Comparison of ENCODE assay signal across 21 cellular contexts in genomic region chr1:102640872-102641271, GRCh38.
DNase-seq lines count a peak whose midpoint lies in the region; ATAC-seq and TF ChIP-seq lines count a peak whose summit lies in the region.
"Had no signal": no experiment of that assay in that cellular context is flagged by ENCODE, and none has a peak within 500 bp of the region (broad histone marks: within the 10 kb centered on the region; RNA-seq: fewer than 3 reads in every experiment).

No MANE protein-coding gene starts in this region.

- intact Hi-C loops in cardiac septum (cut with DNase I) = no loop called here

- H3K27me3 ChIP-seq in foreskin keratinocyte = no peaks in the 10 kb centered on the region
- H3K27me3 ChIP-seq: BE2C had no signal

- no peak for TF ChIP-seq CTCF in foreskin keratinocyte (conservative IDR thresholded peaks at IDR 0.05)

- no peak overlapping the region for H3K27ac ChIP-seq in foreskin keratinocyte

- peak; percentile 9 for DNase-seq in EL
- DNase-seq in HS-5 (ENCODE audit: low read depth) = peak; percentile 49
- DNase-seq in amniotic epithelial cell (ENCODE audit: low read depth) = peak; percentile 2
- peak; percentile 24 to 56 for DNase-seq in foreskin keratinocyte
- no peak for DNase-seq in cardiac septum (ENCODE audit: low spot score)
- DNase-seq in AML-193 (lab: John Stamatoyannopoulos, UW) = no peak
- DNase-seq: BE2C; C1 segment of cervical spinal cord; CD4-positive, CD25-positive, alpha-beta regulatory T cell; CD8-positive, alpha-beta memory T cell; COR-L47; DMS 273 treated with DMSO at 0.1 percent for 48 hours; DMS53; DND-41; GF-D8; GOT3; H7; KG1 had no signal

- no peak for ATAC-seq in foreskin keratinocyte
- ATAC-seq in HG03354 (IDR thresholded peaks at IDR 0.05; ENCODE audit: poor library complexity, severe bottlenecking, unreplicated experiment) = no peak
- ATAC-seq: HCT116, HepG2 had no signal

- peaks cover 4% of the 10 kb centered on the region for H3K4me1 ChIP-seq in foreskin keratinocyte
- H3K4me1 ChIP-seq: BE2C had no signal

Comparison
In these comparisons a context has a peak if more than half of its experiments do, and no peak if none do; other contexts are left out.
1. DNase-seq: peak in EL (single experiment), HS-5 (single experiment), amniotic epithelial cell (single experiment) and foreskin keratinocyte (2 of 2); none in cardiac septum (single experiment) and AML-193 (0 of 2).